In the genomic region with DNA sequence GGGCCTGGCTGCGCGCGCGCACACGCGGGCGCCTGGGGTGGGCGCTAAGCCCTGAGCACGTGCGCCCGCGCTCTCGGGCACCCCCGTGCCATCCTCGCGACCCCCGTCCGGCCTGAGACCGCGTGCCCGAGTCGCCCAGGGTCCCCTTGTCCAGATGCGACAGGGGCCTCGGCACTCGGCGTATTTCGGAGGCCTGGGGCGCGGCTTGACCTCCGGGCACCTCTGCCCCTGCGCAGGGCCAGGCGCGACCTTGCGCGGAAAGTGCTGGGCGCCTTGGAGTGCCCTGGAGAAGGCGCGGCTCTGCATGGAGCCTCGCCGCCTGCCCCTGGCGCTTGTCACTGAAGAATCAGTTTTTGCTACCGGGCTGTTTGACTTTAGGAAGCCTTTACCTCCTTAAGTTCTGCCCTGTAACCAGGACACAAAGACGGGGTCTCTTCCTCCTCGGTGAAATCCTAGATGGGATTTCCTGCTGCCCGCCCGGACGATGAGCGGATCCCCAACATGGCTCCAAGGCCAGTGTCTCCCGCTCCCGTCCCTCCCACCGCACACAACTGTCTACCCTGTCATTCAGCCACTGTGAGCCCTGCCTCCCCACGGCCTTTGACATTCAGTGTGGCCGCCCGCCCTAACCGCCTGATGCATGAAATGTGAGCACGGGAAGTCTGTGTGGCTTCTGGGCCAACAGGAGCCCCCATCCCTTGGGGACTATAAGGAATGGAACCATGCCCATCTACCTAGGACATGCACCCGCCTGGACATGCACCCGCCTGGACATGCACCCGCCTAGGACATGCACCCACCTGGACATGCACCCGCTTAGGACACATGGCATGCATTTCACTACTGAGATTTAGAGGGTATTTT, we compare ENCODE assay signal across 1 cellular context.
TF ChIP-seq lines count a peak whose summit lies in the region.

No MANE protein-coding gene starts in this region.

TF ChIP-seq in HEK293, 187 proteins besides CTCF, POLR2A, EP300 and RAD21 (continued from another document):
- TF ChIP-seq, protein P1, sequence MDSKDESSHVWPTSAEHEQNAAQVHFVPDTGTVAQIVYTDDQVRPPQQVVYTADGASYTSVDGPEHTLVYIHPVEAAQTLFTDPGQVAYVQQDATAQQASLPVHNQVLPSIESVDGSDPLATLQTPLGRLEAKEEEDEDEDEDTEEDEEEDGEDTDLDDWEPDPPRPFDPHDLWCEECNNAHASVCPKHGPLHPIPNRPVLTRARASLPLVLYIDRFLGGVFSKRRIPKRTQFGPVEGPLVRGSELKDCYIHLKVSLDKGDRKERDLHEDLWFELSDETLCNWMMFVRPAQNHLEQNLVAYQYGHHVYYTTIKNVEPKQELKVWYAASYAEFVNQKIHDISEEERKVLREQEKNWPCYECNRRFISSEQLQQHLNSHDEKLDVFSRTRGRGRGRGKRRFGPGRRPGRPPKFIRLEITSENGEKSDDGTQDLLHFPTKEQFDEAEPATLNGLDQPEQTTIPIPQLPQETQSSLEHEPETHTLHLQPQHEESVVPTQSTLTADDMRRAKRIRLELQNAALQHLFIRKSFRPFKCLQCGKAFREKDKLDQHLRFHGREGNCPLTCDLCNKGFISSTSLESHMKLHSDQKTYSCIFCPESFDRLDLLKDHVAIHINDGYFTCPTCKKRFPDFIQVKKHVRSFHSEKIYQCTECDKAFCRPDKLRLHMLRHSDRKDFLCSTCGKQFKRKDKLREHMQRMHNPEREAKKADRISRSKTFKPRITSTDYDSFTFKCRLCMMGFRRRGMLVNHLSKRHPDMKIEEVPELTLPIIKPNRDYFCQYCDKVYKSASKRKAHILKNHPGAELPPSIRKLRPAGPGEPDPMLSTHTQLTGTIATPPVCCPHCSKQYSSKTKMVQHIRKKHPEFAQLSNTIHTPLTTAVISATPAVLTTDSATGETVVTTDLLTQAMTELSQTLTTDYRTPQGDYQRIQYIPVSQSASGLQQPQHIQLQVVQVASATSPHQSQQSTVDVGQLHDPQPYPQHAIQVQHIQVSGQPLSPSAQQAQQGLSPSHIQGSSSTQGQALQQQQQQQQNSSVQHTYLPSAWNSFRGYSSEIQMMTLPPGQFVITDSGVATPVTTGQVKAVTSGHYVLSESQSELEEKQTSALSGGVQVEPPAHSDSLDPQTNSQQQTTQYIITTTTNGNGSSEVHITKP (tag by site-specific recombination; IDR thresholded peaks at IDR 0.05), result no peak
- TF ChIP-seq ZNF561 (tag by site-specific recombination; IDR thresholded peaks at IDR 0.05; ENCODE audit: borderline replicate concordance), result 0 out of 2 replicates have a peak, but pooled peaks have one; percentile 12
- no peak for TF ChIP-seq ZBTB48 (tag by site-specific recombination; IDR thresholded peaks at IDR 0.05)
- peak; percentile 84 for TF ChIP-seq ZBTB8A (tag by site-specific recombination; IDR thresholded peaks at IDR 0.05)
